Comparison of ENCODE assay signal across 1 cellular context in the genomic region with DNA sequence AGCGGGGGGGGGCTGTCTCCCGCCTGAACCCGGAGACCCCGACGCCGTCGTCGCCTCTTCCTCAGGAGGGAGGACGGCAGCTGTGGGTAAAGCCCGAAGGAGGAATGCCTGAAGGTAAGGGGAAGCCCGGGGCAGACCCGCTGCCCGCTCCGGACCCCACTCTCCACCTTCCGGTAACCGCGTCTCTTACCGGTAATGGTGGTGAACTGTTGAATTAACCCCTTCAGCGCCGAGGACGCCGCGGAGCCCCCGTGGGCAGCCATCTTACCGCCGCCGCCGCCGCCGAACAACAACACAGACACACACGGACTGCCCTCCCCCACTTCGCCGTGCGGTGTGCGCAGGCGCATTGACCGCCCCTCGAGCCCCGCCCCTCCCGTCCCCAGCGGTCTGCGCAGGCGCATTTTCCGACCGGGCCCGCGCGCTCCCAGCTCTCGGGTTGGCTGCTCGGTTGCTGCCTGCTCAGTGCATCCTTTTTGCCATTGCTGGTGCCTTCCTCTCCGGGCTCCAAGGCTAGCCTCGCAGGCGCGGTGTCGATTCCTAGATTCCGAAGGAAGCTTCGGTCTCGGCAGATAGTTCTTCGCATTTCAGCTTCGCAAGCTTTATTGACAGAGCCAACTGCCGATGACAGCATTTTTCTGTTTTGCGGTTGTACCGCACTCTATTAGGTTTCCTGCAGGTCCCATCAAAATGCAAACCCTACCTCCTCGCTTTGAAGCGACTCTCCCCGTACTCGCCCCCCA.
TF ChIP-seq lines count a peak whose summit lies in the region.

A gene with protein sequence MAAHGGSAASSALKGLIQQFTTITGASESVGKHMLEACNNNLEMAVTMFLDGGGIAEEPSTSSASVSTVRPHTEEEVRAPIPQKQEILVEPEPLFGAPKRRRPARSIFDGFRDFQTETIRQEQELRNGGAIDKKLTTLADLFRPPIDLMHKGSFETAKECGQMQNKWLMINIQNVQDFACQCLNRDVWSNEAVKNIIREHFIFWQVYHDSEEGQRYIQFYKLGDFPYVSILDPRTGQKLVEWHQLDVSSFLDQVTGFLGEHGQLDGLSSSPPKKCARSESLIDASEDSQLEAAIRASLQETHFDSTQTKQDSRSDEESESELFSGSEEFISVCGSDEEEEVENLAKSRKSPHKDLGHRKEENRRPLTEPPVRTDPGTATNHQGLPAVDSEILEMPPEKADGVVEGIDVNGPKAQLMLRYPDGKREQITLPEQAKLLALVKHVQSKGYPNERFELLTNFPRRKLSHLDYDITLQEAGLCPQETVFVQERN (minus strand): TSS at position 291 of the 743 bp plus-strand sequence. CDS start 28 bp downstream, at position 263.

TF ChIP-seq in HepG2, 621 proteins besides CTCF, POLR2A, EP300 and RAD21 (continued from another document and continues in another):
- TF ChIP-seq, protein P1, sequence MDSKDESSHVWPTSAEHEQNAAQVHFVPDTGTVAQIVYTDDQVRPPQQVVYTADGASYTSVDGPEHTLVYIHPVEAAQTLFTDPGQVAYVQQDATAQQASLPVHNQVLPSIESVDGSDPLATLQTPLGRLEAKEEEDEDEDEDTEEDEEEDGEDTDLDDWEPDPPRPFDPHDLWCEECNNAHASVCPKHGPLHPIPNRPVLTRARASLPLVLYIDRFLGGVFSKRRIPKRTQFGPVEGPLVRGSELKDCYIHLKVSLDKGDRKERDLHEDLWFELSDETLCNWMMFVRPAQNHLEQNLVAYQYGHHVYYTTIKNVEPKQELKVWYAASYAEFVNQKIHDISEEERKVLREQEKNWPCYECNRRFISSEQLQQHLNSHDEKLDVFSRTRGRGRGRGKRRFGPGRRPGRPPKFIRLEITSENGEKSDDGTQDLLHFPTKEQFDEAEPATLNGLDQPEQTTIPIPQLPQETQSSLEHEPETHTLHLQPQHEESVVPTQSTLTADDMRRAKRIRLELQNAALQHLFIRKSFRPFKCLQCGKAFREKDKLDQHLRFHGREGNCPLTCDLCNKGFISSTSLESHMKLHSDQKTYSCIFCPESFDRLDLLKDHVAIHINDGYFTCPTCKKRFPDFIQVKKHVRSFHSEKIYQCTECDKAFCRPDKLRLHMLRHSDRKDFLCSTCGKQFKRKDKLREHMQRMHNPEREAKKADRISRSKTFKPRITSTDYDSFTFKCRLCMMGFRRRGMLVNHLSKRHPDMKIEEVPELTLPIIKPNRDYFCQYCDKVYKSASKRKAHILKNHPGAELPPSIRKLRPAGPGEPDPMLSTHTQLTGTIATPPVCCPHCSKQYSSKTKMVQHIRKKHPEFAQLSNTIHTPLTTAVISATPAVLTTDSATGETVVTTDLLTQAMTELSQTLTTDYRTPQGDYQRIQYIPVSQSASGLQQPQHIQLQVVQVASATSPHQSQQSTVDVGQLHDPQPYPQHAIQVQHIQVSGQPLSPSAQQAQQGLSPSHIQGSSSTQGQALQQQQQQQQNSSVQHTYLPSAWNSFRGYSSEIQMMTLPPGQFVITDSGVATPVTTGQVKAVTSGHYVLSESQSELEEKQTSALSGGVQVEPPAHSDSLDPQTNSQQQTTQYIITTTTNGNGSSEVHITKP (CRISPR knock-in tag; IDR thresholded peaks at IDR 0.05; ENCODE audit: low read depth) = no peak
- TF ChIP-seq ZNF335 (CRISPR knock-in tag; IDR thresholded peaks at IDR 0.05) = peak; percentile 66; the same call in 1 of the 2 replicates
- TF ChIP-seq, protein P2, sequence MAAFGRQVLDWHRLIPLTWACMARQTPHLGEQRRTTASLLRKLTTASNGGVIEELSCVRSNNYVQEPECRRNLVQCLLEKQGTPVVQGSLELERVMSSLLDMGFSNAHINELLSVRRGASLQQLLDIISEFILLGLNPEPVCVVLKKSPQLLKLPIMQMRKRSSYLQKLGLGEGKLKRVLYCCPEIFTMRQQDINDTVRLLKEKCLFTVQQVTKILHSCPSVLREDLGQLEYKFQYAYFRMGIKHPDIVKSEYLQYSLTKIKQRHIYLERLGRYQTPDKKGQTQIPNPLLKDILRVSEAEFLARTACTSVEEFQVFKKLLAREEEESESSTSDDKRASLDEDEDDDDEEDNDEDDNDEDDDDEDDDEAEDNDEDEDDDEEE (CRISPR knock-in tag; IDR thresholded peaks at IDR 0.05) = 0 out of 2 replicates have a peak, but pooled peaks have one; percentile 21
- TF ChIP-seq, protein P3, sequence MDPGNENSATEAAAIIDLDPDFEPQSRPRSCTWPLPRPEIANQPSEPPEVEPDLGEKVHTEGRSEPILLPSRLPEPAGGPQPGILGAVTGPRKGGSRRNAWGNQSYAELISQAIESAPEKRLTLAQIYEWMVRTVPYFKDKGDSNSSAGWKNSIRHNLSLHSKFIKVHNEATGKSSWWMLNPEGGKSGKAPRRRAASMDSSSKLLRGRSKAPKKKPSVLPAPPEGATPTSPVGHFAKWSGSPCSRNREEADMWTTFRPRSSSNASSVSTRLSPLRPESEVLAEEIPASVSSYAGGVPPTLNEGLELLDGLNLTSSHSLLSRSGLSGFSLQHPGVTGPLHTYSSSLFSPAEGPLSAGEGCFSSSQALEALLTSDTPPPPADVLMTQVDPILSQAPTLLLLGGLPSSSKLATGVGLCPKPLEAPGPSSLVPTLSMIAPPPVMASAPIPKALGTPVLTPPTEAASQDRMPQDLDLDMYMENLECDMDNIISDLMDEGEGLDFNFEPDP (CRISPR knock-in tag; conservative IDR thresholded peaks at IDR 0.05) = no peak
- TF ChIP-seq, protein P4, sequence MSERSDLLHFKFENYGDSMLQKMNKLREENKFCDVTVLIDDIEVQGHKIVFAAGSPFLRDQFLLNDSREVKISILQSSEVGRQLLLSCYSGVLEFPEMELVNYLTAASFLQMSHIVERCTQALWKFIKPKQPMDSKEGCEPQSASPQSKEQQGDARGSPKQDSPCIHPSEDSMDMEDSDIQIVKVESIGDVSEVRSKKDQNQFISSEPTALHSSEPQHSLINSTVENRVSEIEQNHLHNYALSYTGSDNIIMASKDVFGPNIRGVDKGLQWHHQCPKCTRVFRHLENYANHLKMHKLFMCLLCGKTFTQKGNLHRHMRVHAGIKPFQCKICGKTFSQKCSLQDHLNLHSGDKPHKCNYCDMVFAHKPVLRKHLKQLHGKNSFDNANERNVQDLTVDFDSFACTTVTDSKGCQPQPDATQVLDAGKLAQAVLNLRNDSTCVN (CRISPR knock-in tag; IDR thresholded peaks at IDR 0.05; ENCODE audit: borderline replicate concordance) = peak; percentile 27; the same call in 1 of the 2 replicates
- peak; percentile 19; the same call in 1 of the 2 replicates for TF ChIP-seq DMAP1 (CRISPR knock-in tag; IDR thresholded peaks at IDR 0.05)
- no peak; the same call in 1 of the 2 replicates for TF ChIP-seq ZSCAN31 (CRISPR knock-in tag; IDR thresholded peaks at IDR 0.05; ENCODE audit: low read depth)
- TF ChIP-seq, protein P5, sequence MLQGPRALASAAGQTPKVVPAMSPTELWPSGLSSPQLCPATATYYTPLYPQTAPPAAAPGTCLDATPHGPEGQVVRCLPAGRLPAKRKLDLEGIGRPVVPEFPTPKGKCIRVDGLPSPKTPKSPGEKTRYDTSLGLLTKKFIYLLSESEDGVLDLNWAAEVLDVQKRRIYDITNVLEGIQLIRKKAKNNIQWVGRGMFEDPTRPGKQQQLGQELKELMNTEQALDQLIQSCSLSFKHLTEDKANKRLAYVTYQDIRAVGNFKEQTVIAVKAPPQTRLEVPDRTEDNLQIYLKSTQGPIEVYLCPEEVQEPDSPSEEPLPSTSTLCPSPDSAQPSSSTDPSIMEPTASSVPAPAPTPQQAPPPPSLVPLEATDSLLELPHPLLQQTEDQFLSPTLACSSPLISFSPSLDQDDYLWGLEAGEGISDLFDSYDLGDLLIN (CRISPR knock-in tag; IDR thresholded peaks at IDR 0.05; ENCODE audit: borderline replicate concordance) = no peak
- peak; percentile 9; the same call in 1 of the 2 replicates for TF ChIP-seq ZNF329 (CRISPR knock-in tag; IDR thresholded peaks at IDR 0.05; ENCODE audit: low read depth)
- TF ChIP-seq YEATS4 (CRISPR knock-in tag; IDR thresholded peaks at IDR 0.05; ENCODE audit: borderline replicate concordance) = peak; percentile 7; the same call in 1 of the 2 replicates
- TF ChIP-seq RFX3 (CRISPR knock-in tag; IDR thresholded peaks at IDR 0.05) = no peak
- no peak for TF ChIP-seq KAT2B (IDR thresholded peaks at IDR 0.05; ENCODE audit: borderline replicate concordance, low read depth, low read length)
- TF ChIP-seq ZSCAN29 (CRISPR knock-in tag; conservative IDR thresholded peaks at IDR 0.05) = peak; percentile 39; the same call in 1 of the 2 replicates
- peak; percentile 87 for TF ChIP-seq FOXK2 (IDR thresholded peaks at IDR 0.05)
- TF ChIP-seq SALL1 (CRISPR knock-in tag; IDR thresholded peaks at IDR 0.05) = peak; percentile 59
- TF ChIP-seq ZBTB7A (CRISPR knock-in tag; IDR thresholded peaks at IDR 0.05) = 0 out of 2 replicates have a peak, but pooled peaks have one; percentile 14
- TF ChIP-seq, protein P6, sequence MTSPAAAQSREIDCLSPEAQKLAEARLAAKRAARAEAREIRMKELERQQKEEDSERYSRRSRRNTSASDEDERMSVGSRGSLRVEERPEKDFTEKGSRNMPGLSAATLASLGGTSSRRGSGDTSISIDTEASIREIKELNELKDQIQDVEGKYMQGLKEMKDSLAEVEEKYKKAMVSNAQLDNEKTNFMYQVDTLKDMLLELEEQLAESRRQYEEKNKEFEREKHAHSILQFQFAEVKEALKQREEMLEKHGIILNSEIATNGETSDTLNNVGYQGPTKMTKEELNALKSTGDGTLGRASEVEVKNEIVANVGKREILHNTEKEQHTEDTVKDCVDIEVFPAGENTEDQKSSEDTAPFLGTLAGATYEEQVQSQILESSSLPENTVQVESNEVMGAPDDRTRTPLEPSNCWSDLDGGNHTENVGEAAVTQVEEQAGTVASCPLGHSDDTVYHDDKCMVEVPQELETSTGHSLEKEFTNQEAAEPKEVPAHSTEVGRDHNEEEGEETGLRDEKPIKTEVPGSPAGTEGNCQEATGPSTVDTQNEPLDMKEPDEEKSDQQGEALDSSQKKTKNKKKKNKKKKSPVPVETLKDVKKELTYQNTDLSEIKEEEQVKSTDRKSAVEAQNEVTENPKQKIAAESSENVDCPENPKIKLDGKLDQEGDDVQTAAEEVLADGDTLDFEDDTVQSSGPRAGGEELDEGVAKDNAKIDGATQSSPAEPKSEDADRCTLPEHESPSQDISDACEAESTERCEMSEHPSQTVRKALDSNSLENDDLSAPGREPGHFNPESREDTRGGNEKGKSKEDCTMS (CRISPR knock-in tag; conservative IDR thresholded peaks at IDR 0.05) = no peak
- TF ChIP-seq ZBTB38 (CRISPR knock-in tag; IDR thresholded peaks at IDR 0.05) = 0 out of 2 replicates have a peak, but pooled peaks have one; percentile 11
- 0 out of 2 replicates have a peak, but pooled peaks have one; percentile 36 for TF ChIP-seq ZFP90 (CRISPR knock-in tag; IDR thresholded peaks at IDR 0.05; ENCODE audit: borderline replicate concordance)
- no peak for TF ChIP-seq GPN1 (CRISPR knock-in tag; IDR thresholded peaks at IDR 0.05; ENCODE audit: borderline replicate concordance)
- peak; percentile 86; the same call in 1 of the 2 replicates for TF ChIP-seq ZNF598 (CRISPR knock-in tag; IDR thresholded peaks at IDR 0.05; ENCODE audit: borderline replicate concordance)
- peak; percentile 59 for TF ChIP-seq RFX5 (IDR thresholded peaks at IDR 0.05; ENCODE audit: low read depth, low read length)
- TF ChIP-seq CREM (IDR thresholded peaks at IDR 0.05) = peak; percentile 15; the same call in 1 of the 2 replicates
- TF ChIP-seq CREM (CRISPR knock-in tag; IDR thresholded peaks at IDR 0.05) = no peak
- TF ChIP-seq, protein P7, sequence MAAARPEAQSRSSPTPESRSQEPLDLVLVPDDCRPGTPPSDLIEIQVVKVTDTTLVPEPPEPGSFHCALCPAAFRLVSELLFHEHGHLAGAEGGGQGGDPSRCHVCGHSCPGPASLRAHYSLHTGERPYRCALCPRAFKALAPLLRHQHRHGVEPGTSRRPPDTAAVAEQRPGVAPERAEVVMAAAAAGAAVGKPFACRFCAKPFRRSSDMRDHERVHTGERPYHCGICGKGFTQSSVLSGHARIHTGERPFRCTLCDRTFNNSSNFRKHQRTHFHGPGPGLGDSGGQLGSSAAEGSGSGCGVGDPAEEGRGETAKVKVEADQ (CRISPR knock-in tag; IDR thresholded peaks at IDR 0.05; ENCODE audit: borderline replicate concordance) = peak; percentile 17; the same call in 1 of the 2 replicates
- TF ChIP-seq, protein P8, sequence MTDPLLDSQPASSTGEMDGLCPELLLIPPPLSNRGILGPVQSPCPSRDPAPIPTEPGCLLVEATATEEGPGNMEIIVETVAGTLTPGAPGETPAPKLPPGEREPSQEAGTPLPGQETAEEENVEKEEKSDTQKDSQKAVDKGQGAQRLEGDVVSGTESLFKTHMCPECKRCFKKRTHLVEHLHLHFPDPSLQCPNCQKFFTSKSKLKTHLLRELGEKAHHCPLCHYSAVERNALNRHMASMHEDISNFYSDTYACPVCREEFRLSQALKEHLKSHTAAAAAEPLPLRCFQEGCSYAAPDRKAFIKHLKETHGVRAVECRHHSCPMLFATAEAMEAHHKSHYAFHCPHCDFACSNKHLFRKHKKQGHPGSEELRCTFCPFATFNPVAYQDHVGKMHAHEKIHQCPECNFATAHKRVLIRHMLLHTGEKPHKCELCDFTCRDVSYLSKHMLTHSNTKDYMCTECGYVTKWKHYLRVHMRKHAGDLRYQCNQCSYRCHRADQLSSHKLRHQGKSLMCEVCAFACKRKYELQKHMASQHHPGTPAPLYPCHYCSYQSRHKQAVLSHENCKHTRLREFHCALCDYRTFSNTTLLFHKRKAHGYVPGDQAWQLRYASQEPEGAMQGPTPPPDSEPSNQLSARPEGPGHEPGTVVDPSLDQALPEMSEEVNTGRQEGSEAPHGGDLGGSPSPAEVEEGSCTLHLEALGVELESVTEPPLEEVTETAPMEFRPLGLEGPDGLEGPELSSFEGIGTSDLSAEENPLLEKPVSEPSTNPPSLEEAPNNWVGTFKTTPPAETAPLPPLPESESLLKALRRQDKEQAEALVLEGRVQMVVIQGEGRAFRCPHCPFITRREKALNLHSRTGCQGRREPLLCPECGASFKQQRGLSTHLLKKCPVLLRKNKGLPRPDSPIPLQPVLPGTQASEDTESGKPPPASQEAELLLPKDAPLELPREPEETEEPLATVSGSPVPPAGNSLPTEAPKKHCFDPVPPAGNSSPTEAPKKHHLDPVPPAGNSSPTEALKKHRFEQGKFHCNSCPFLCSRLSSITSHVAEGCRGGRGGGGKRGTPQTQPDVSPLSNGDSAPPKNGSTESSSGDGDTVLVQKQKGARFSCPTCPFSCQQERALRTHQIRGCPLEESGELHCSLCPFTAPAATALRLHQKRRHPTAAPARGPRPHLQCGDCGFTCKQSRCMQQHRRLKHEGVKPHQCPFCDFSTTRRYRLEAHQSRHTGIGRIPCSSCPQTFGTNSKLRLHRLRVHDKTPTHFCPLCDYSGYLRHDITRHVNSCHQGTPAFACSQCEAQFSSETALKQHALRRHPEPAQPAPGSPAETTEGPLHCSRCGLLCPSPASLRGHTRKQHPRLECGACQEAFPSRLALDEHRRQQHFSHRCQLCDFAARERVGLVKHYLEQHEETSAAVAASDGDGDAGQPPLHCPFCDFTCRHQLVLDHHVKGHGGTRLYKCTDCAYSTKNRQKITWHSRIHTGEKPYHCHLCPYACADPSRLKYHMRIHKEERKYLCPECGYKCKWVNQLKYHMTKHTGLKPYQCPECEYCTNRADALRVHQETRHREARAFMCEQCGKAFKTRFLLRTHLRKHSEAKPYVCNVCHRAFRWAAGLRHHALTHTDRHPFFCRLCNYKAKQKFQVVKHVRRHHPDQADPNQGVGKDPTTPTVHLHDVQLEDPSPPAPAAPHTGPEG (CRISPR knock-in tag; IDR thresholded peaks at IDR 0.05) = peak; percentile 67
- TF ChIP-seq, protein P9, sequence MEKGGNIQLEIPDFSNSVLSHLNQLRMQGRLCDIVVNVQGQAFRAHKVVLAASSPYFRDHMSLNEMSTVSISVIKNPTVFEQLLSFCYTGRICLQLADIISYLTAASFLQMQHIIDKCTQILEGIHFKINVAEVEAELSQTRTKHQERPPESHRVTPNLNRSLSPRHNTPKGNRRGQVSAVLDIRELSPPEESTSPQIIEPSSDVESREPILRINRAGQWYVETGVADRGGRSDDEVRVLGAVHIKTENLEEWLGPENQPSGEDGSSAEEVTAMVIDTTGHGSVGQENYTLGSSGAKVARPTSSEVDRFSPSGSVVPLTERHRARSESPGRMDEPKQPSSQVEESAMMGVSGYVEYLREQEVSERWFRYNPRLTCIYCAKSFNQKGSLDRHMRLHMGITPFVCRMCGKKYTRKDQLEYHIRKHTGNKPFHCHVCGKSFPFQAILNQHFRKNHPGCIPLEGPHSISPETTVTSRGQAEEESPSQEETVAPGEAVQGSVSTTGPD (CRISPR knock-in tag; IDR thresholded peaks at IDR 0.05) = no peak
- TF ChIP-seq ZNF234 (CRISPR knock-in tag; conservative IDR thresholded peaks at IDR 0.05) = no peak
